2 cellular contexts compared by ENCODE assay signal in the genomic region with DNA sequence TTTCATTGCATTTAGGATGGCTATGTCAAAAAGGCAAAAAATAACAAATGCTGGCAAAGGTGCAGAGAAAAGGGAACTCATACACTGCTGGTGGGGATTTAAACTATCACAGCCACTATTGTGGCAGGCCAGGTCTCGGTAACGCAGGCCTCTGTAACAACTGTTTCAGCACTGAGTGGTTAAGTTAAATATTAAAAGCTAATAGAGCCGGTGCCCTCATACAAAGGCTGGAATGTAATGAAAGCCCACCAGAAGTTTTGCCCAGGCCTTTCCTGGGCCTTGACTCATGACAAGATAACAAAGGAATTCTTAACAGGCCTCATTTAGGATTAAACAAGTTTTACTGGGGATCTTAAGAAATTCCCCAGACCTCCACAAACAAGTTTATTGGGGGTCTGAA.
A peak's percentile ranks its signal among the peaks of the same experiment; 100 is the strongest.
TF ChIP-seq lines count a peak whose summit lies in the region.

No MANE protein-coding gene starts in this region.

TF ChIP-seq in GM12878, 131 proteins besides CTCF, POLR2A, EP300 and RAD21:
- TF ChIP-seq NBN (IDR thresholded peaks at IDR 0.05) (0 out of 2 replicates have a peak, but pooled peaks have one; percentile 21), SUZ12 (IDR thresholded peaks at IDR 0.05; ENCODE audit: unreplicated experiment) (no peak)
TF ChIP-seq in GM12878: peak in this region for 1.

TF ChIP-seq in HepG2, 621 proteins besides CTCF, POLR2A, EP300 and RAD21 (continues in another document):
- TF ChIP-seq ZBTB25 (CRISPR knock-in tag; IDR thresholded peaks at IDR 0.05) (no peak), ADNP (CRISPR knock-in tag; IDR thresholded peaks at IDR 0.05) (no peak), AGO2 (optimal IDR thresholded peaks at IDR 0.05; ENCODE audit: low read depth, low read length) (no peak), NFE2L2 (IDR thresholded peaks at IDR 0.05; ENCODE audit: low read length) (no peak), ZBTB20 (CRISPR knock-in tag; IDR thresholded peaks at IDR 0.05; ENCODE audit: borderline replicate concordance, low read depth) (no peak), CEBPB (IDR thresholded peaks at IDR 0.05; ENCODE audit: borderline replicate concordance, low read depth, low read length) (no peak), ZNF343 (CRISPR knock-in tag; IDR thresholded peaks at IDR 0.05) (no peak), ZNF576 (CRISPR knock-in tag; IDR thresholded peaks at IDR 0.05) (no peak), SUZ12 (IDR thresholded peaks at IDR 0.05; ENCODE audit: low read depth, low read length) (no peak), ATAD3A (CRISPR knock-in tag; IDR thresholded peaks at IDR 0.05) (no peak), RORA (CRISPR knock-in tag; IDR thresholded peaks at IDR 0.05) (no peak), SOX13 (IDR thresholded peaks at IDR 0.05) (no peak), SOX13 (CRISPR knock-in tag; conservative IDR thresholded peaks at IDR 0.05 in 1 of 2, IDR thresholded peaks at IDR 0.05 in 1 of 2) (peak in 1 of 2 experiments; percentile 55; a peak in 2 of 4 replicates), PTBP1 (IDR thresholded peaks at IDR 0.05; ENCODE audit: low read depth, low read length, poor library complexity, severe bottlenecking) (no peak), SRSF4 (IDR thresholded peaks at IDR 0.05; ENCODE audit: low read depth, low read length, poor library complexity, severe bottlenecking) (no peak), TP53 (CRISPR knock-in tag; conservative IDR thresholded peaks at IDR 0.05) (no peak), ARID3A (IDR thresholded peaks at IDR 0.05; ENCODE audit: low read depth, low read length) (peak; percentile 59), TCF7 (IDR thresholded peaks at IDR 0.05; ENCODE audit: low read depth) (no peak), HMG20A (CRISPR knock-in tag; IDR thresholded peaks at IDR 0.05; ENCODE audit: borderline replicate concordance) (0 out of 2 replicates have a peak, but pooled peaks have one; percentile 16), FOSL2 (CRISPR knock-in tag; IDR thresholded peaks at IDR 0.05) (0 out of 2 replicates have a peak, but pooled peaks have one; percentile 12), KAT7 (CRISPR knock-in tag; IDR thresholded peaks at IDR 0.05; ENCODE audit: borderline replicate concordance) (no peak), ZNF253 (CRISPR knock-in tag; IDR thresholded peaks at IDR 0.05; ENCODE audit: borderline replicate concordance) (no peak), MAF1 (CRISPR knock-in tag; IDR thresholded peaks at IDR 0.05; ENCODE audit: borderline replicate concordance) (no peak), E2F2 (CRISPR knock-in tag; IDR thresholded peaks at IDR 0.05; ENCODE audit: borderline replicate concordance) (no peak), RXRB (CRISPR knock-in tag; IDR thresholded peaks at IDR 0.05; ENCODE audit: borderline replicate concordance) (no peak), HNF1A (IDR thresholded peaks at IDR 0.05; ENCODE audit: low read depth) (peak; percentile 46; the same call in 1 of the 2 replicates), HNF1A (CRISPR knock-in tag; IDR thresholded peaks at IDR 0.05; ENCODE audit: borderline replicate concordance) (no peak; the same call in 1 of the 2 replicates), CC2D1A (CRISPR knock-in tag; IDR thresholded peaks at IDR 0.05) (no peak; the same call in 1 of the 2 replicates), ARNT (IDR thresholded peaks at IDR 0.05) (no peak), ZBTB4 (CRISPR knock-in tag; IDR thresholded peaks at IDR 0.05; ENCODE audit: borderline replicate concordance) (no peak), KLF9 (CRISPR knock-in tag; IDR thresholded peaks at IDR 0.05; ENCODE audit: low read depth) (no peak), HDAC6 (IDR thresholded peaks at IDR 0.05; ENCODE audit: low read depth, low read length) (no peak), ZNF543 (CRISPR knock-in tag; IDR thresholded peaks at IDR 0.05) (no peak), ZNF280B (CRISPR knock-in tag; IDR thresholded peaks at IDR 0.05; ENCODE audit: borderline replicate concordance) (no peak), ZNF292 (CRISPR knock-in tag; IDR thresholded peaks at IDR 0.05; ENCODE audit: borderline replicate concordance, low read depth) (peak; percentile 69; the same call in 1 of the 2 replicates), ZNF557 (CRISPR knock-in tag; IDR thresholded peaks at IDR 0.05) (no peak)
- TF ChIP-seq, protein P1, sequence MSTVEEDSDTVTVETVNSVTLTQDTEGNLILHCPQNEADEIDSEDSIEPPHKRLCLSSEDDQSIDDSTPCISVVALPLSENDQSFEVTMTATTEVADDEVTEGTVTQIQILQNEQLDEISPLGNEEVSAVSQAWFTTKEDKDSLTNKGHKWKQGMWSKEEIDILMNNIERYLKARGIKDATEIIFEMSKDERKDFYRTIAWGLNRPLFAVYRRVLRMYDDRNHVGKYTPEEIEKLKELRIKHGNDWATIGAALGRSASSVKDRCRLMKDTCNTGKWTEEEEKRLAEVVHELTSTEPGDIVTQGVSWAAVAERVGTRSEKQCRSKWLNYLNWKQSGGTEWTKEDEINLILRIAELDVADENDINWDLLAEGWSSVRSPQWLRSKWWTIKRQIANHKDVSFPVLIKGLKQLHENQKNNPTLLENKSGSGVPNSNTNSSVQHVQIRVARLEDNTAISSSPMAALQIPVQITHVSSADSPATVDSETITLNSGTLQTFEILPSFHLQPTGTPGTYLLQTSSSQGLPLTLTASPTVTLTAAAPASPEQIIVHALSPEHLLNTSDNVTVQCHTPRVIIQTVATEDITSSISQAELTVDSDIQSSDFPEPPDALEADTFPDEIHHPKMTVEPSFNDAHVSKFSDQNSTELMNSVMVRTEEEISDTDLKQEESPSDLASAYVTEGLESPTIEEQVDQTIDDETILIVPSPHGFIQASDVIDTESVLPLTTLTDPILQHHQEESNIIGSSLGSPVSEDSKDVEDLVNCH (CRISPR knock-in tag; IDR thresholded peaks at IDR 0.05), result no peak
- TF ChIP-seq, protein P2, sequence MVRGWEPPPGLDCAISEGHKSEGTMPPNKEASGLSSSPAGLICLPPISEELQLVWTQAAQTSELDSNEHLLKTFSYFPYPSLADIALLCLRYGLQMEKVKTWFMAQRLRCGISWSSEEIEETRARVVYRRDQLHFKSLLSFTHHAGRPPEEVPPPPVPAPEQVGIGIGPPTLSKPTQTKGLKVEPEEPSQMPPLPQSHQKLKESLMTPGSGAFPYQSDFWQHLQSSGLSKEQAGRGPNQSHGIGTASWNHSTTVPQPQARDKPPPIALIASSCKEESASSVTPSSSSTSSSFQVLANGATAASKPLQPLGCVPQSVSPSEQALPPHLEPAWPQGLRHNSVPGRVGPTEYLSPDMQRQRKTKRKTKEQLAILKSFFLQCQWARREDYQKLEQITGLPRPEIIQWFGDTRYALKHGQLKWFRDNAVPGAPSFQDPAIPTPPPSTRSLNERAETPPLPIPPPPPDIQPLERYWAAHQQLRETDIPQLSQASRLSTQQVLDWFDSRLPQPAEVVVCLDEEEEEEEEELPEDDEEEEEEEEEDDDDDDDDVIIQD (CRISPR knock-in tag; IDR thresholded peaks at IDR 0.05; ENCODE audit: low read depth), result no peak
